2 cellular contexts compared by ENCODE assay signal in genomic region chr2:216553093-216553478, GRCh38.
TF ChIP-seq lines count a peak whose summit lies in the region.

No MANE protein-coding gene starts in this region.

TF ChIP-seq in IMR-90, 13 proteins besides CTCF, POLR2A, EP300 and RAD21:
- no peak for TF ChIP-seq CEBPB (IDR thresholded peaks at IDR 0.05; ENCODE audit: low read depth, low read length)
- no peak for TF ChIP-seq ELK1 (IDR thresholded peaks at IDR 0.05; ENCODE audit: borderline replicate concordance, low read depth, low read length)
- TF ChIP-seq RCOR1 (IDR thresholded peaks at IDR 0.05; ENCODE audit: insufficient replicate concordance, low read length) = no peak
- TF ChIP-seq NFE2L2 (IDR thresholded peaks at IDR 0.05; ENCODE audit: low read depth, low read length) = no peak
- no peak for TF ChIP-seq RFX5 (IDR thresholded peaks at IDR 0.05; ENCODE audit: low read depth, low read length)
- TF ChIP-seq SMC3 (IDR thresholded peaks at IDR 0.05; ENCODE audit: low read depth, low read length) = no peak
- no peak for TF ChIP-seq FOS (IDR thresholded peaks at IDR 0.05; ENCODE audit: low read depth, low read length)
- no peak for TF ChIP-seq BHLHE40 (IDR thresholded peaks at IDR 0.05; ENCODE audit: low read depth, low read length)
- no peak for TF ChIP-seq MXI1 (IDR thresholded peaks at IDR 0.05; ENCODE audit: borderline replicate concordance, low read depth, low read length)
- TF ChIP-seq MAFK (IDR thresholded peaks at IDR 0.05; ENCODE audit: low read depth, low read length) = no peak
- TF ChIP-seq USF2 (IDR thresholded peaks at IDR 0.05; ENCODE audit: low read depth, low read length) = no peak
- no peak for TF ChIP-seq MAZ (IDR thresholded peaks at IDR 0.05; ENCODE audit: borderline replicate concordance, low read depth, low read length)
- TF ChIP-seq CHD1 (IDR thresholded peaks at IDR 0.05; ENCODE audit: low read depth, low read length) = no peak
TF ChIP-seq in IMR-90: peak in this region for 0.

TF ChIP-seq in H1, 55 proteins besides CTCF, POLR2A, EP300 and RAD21:
- no peak for TF ChIP-seq POLR2AphosphoS5 (IDR thresholded peaks at IDR 0.05; ENCODE audit: low read depth, low read length)
- TF ChIP-seq CBX8 (IDR thresholded peaks at IDR 0.05; ENCODE audit: borderline replicate concordance, low read depth, low read length) = no peak
- no peak for TF ChIP-seq USF2 (IDR thresholded peaks at IDR 0.05; ENCODE audit: low read length)
- no peak for TF ChIP-seq SIX5 (IDR thresholded peaks at IDR 0.05; ENCODE audit: low read depth, low read length)
- TF ChIP-seq TEAD4 (IDR thresholded peaks at IDR 0.05; ENCODE audit: low read depth, low read length) = peak; percentile 69
